Comparison of ENCODE assay signal across 18 cellular contexts in genomic region chr4:95540227-95540626, GRCh38. TPM values are rescaled to one million over a fixed set of nuclear protein-coding genes. Genes with fewer than 3 reads are reported as not detected.
A peak's percentile ranks its signal among the peaks of the same experiment; 100 is the strongest.
DNase-seq lines count a peak whose midpoint lies in the region; ATAC-seq and TF ChIP-seq lines count a peak whose summit lies in the region.
"Had no signal": no experiment of that assay in that cellular context is flagged by ENCODE, and none has a peak within 500 bp of the region (broad histone marks: within the 10 kb centered on the region; RNA-seq: fewer than 3 reads in every experiment).

No MANE protein-coding gene starts in this region.

- WGBS in mesenchymal stem cell: 0% methylated on average over 2 of the region's 3 CpGs
- 47 to 49% methylated on average over 3 of the region's 3 CpGs for WGBS in thyroid gland, 2 donors

- H3K9me3 ChIP-seq in mesenchymal stem cell (ENCODE audit: control insufficient read depth, low read length) (no peaks in the 10 kb centered on the region), thyroid gland (no peaks in the 10 kb centered on the region)

- H3K4ac ChIP-seq in mesenchymal stem cell (ENCODE audit: low read depth in 1 of 2, low read length in 2 of 2): no peak overlapping the region

- H3K4me1 ChIP-seq in mesenchymal stem cell (ENCODE audit: control insufficient read depth, insufficient read depth, low read depth, low read length) (no peaks in the 10 kb centered on the region), thyroid gland (peaks cover 39 to 42% of the 10 kb centered on the region in 2 donors)

- H3K27me3 ChIP-seq in mesenchymal stem cell (ENCODE audit: control insufficient read depth in 1 of 2, insufficient read depth in 1 of 2, low read length in 2 of 2) (peaks cover 0 to 10% of the 10 kb centered on the region in 2 experiments), thyroid gland (no peaks in the 10 kb centered on the region)

- H3K36me3 Mint-ChIP-seq in natural killer cell treated with Interleukin-12 subunit alpha and Interleukin-12 subunit beta and Interleukin-15 and Interleukin-18, amount 100 ng/mL, for 72 hours: no peaks in the 10 kb centered on the region
- H3K36me3 Mint-ChIP-seq: activated naive CD8-positive, alpha-beta T cell treated with anti-CD3 and anti-CD28 coated beads, Interleukin-2, amount 10 ng/mL, durations not matched to agents 7 days and 5 days; natural killer cell had no signal

- H3K36me3 ChIP-seq in mesenchymal stem cell (ENCODE audit: control insufficient read depth in 1 of 2, insufficient read depth in 2 of 2, low read depth in 1 of 2, low read length in 2 of 2) (no peaks in the 10 kb centered on the region), thyroid gland (no peaks in the 10 kb centered on the region)

- H2AFZ ChIP-seq in mesenchymal stem cell (ENCODE audit: low read depth, low read length): no peak overlapping the region

- ATAC-seq in SK-N-SH treated with all-trans-retinoic acid at 6 μM for 48 hours: peak; percentile 47
- ATAC-seq in natural killer cell treated with Interleukin-12 subunit alpha and Interleukin-12 subunit beta and Interleukin-15 and Interleukin-18, amount 100 ng/mL, for 72 hours: no peak
- no peak for ATAC-seq in stimulated activated naive CD8-positive, alpha-beta T cell treated with anti-CD3 and anti-CD28 coated beads, Interleukin-15, Interleukin-2, amounts not matched to agents 100 U/mL and 50 U/mL, for 24 hours
- ATAC-seq: esophagus mucosa, natural killer cell had no signal

- H2BK15ac ChIP-seq in mesenchymal stem cell (ENCODE audit: low read depth, poor library complexity, severe bottlenecking): no peak overlapping the region

- no peak overlapping the region for H3K14ac ChIP-seq in mesenchymal stem cell (ENCODE audit: low read length in 2 of 2)

- intact Hi-C loops in thyroid gland (cut with DNase I): no loop called here

- H4K8ac ChIP-seq in mesenchymal stem cell (ENCODE audit: low read length): no peak overlapping the region

- H3K4me2 ChIP-seq in mesenchymal stem cell (ENCODE audit: low read length, poor library complexity, severe bottlenecking): no peak overlapping the region

- H3K79me1 ChIP-seq in mesenchymal stem cell (replicated peaks; ENCODE audit: low read length, poor library complexity, severe bottlenecking): no peaks in the 10 kb centered on the region

- no peak overlapping the region for H3K18ac ChIP-seq in mesenchymal stem cell (ENCODE audit: low read depth in 1 of 2, low read length in 2 of 2)

- no peak overlapping the region for H2BK120ac ChIP-seq in mesenchymal stem cell (ENCODE audit: low read depth, low read length)

- H3K4me1 Mint-ChIP-seq in natural killer cell treated with Interleukin-12 subunit alpha and Interleukin-12 subunit beta and Interleukin-15 and Interleukin-18, amount 100 ng/mL, for 72 hours (ENCODE audit: low read depth in 2 of 2): no peaks in the 10 kb centered on the region
- H3K4me1 Mint-ChIP-seq: activated naive CD8-positive, alpha-beta T cell treated with anti-CD3 and anti-CD28 coated beads, Interleukin-2, amount 10 ng/mL, durations not matched to agents 7 days and 5 days; natural killer cell had no signal

- H3K4me3 ChIP-seq in fibroblast of the aortic adventitia (ENCODE audit: low read depth, low read length) (no peak overlapping the region), mesenchymal stem cell (ENCODE audit: insufficient read depth in 1 of 2, low read depth in 1 of 2, low read length in 2 of 2) (no peak overlapping the region), thyroid gland (replicated peaks in 1 of 3) (no peak overlapping the region)

- H3K27me3 Mint-ChIP-seq in natural killer cell treated with Interleukin-12 subunit alpha and Interleukin-12 subunit beta and Interleukin-15 and Interleukin-18, amount 100 ng/mL, for 72 hours: peaks cover 0 to 2% of the 10 kb centered on the region in 2 donors

- DNase-seq in fibroblast of the aortic adventitia (ENCODE audit: low read depth) (peak; percentile 24), mesenchymal stem cell (peak; percentile 76), thyroid gland (peak in 1 of 2 donors; percentile 40)
- DNase-seq in natural killer cell treated with Interleukin-12 subunit alpha and Interleukin-12 subunit beta and Interleukin-15 and Interleukin-18, amount 100 ng/mL, for 72 hours (ENCODE audit: low spot score): no peak
- no peak for DNase-seq in stimulated activated naive CD8-positive, alpha-beta T cell treated with anti-CD3 and anti-CD28 coated beads, Interleukin-15, Interleukin-2, amounts not matched to agents 100 U/mL and 50 U/mL, for 24 hours
- no peak for DNase-seq in stimulated activated CD8-positive, alpha-beta memory T cell treated with anti-CD3 and anti-CD28 coated beads, Interleukin-4, amount 100 ng/mL, for 48 hours
- DNase-seq: activated naive CD8-positive, alpha-beta T cell treated with anti-CD3 and anti-CD28 coated beads, Interleukin-2, amount 10 ng/mL, durations not matched to agents 7 days and 5 days; effector CD4-positive, alpha-beta T cell; mesendoderm; natural killer cell; NCI-H1105; NCI-H2081 treated with DMSO at 0.1 percent for 48 hours; RPMI8226; SW 1271 had no signal

- no peaks in the 10 kb centered on the region for H3K9me3 Mint-ChIP-seq in natural killer cell treated with Interleukin-12 subunit alpha and Interleukin-12 subunit beta and Interleukin-15 and Interleukin-18, amount 100 ng/mL, for 72 hours
- H3K9me3 Mint-ChIP-seq: activated naive CD8-positive, alpha-beta T cell treated with anti-CD3 and anti-CD28 coated beads, Interleukin-2, amount 10 ng/mL, durations not matched to agents 7 days and 5 days; activated T-helper 2 cell treated with anti-CD3 and anti-CD28 coated beads, Interferon-gamma antibody, Interleukin-2, Interleukin-4, amounts not matched to agents 10 μg/mL and 5 μg/mL and 100 μg/mL, durations not matched to agents 14 hours and 24 hours and 36 hours; natural killer cell had no signal

- TF ChIP-seq CTCF in fibroblast of the aortic adventitia (IDR thresholded peaks at IDR 0.05; ENCODE audit: insufficient read depth, low read length) (no peak), thyroid gland (IDR thresholded peaks at IDR 0.05) (no peak)

- no peak for TF ChIP-seq POLR2A in thyroid gland (IDR thresholded peaks at IDR 0.05)

- no peak overlapping the region for H4K91ac ChIP-seq in mesenchymal stem cell (ENCODE audit: low read length)

- H2BK5ac ChIP-seq in mesenchymal stem cell (ENCODE audit: low read depth, low read length, poor library complexity, severe bottlenecking): no peak overlapping the region

- H3K27ac ChIP-seq in mesenchymal stem cell (ENCODE audit: low read length, poor library complexity, severe bottlenecking) (no peak overlapping the region), thyroid gland (peak overlapping the region; percentile 89 to 99 (median 96))

- H3K9ac ChIP-seq in mesenchymal stem cell (ENCODE audit: low read length): no peak overlapping the region

- no peak overlapping the region for H3K4me3 Mint-ChIP-seq in natural killer cell treated with Interleukin-12 subunit alpha and Interleukin-12 subunit beta and Interleukin-15 and Interleukin-18, amount 100 ng/mL, for 72 hours
- H3K4me3 Mint-ChIP-seq: activated naive CD8-positive, alpha-beta T cell treated with anti-CD3 and anti-CD28 coated beads, Interleukin-2, amount 10 ng/mL, durations not matched to agents 7 days and 5 days; natural killer cell had no signal

- no peak overlapping the region for H2AK5ac ChIP-seq in mesenchymal stem cell (ENCODE audit: low read length, severe bottlenecking)

- no peak overlapping the region for H3K27ac Mint-ChIP-seq in natural killer cell treated with Interleukin-12 subunit alpha and Interleukin-12 subunit beta and Interleukin-15 and Interleukin-18, amount 100 ng/mL, for 72 hours
- H3K27ac Mint-ChIP-seq: activated naive CD8-positive, alpha-beta T cell treated with anti-CD3 and anti-CD28 coated beads, Interleukin-2, amount 10 ng/mL, durations not matched to agents 7 days and 5 days; activated T-helper 2 cell treated with anti-CD3 and anti-CD28 coated beads, Interferon-gamma antibody, Interleukin-2, Interleukin-4, amounts not matched to agents 10 μg/mL and 5 μg/mL and 100 μg/mL, durations not matched to agents 14 hours and 24 hours and 36 hours; natural killer cell had no signal

- H2BK12ac ChIP-seq in mesenchymal stem cell (ENCODE audit: low read length in 2 of 2): no peak overlapping the region

- H3K23ac ChIP-seq in mesenchymal stem cell (ENCODE audit: low read length in 2 of 2): no peak overlapping the region

TF ChIP-seq in SK-N-SH treated with all-trans-retinoic acid at 6 μM for 48 hours, 23 proteins besides CTCF, POLR2A, EP300 and RAD21 (continues in another document):
- peak; percentile 90; the same call in 1 of the 2 replicates for TF ChIP-seq ESRRG (CRISPR knock-in tag; IDR thresholded peaks at IDR 0.05)
- peak; percentile 93 for TF ChIP-seq ISL1 (CRISPR knock-in tag; IDR thresholded peaks at IDR 0.05)
- TF ChIP-seq POU6F1 (CRISPR knock-in tag; IDR thresholded peaks at IDR 0.05; ENCODE audit: borderline replicate concordance, low read depth): peak; percentile 28; the same call in 1 of the 2 replicates
- TF ChIP-seq ZNF8 (CRISPR knock-in tag; IDR thresholded peaks at IDR 0.05): no peak
- no peak for TF ChIP-seq PPARA (CRISPR knock-in tag; IDR thresholded peaks at IDR 0.05; ENCODE audit: borderline replicate concordance)
- TF ChIP-seq TOX (CRISPR knock-in tag; IDR thresholded peaks at IDR 0.05; ENCODE audit: borderline replicate concordance): 0 out of 2 replicates have a peak, but pooled peaks have one; percentile 20
- no peak for TF ChIP-seq GLIS3 (CRISPR knock-in tag; IDR thresholded peaks at IDR 0.05)

RNA-seq across cellular contexts. Expression of gene UNC5C, which starts 8.5 kb away (rescaled TPM):
- total RNA-seq in fibroblast of the aortic adventitia (ENCODE audit: low replicate concordance): 0.90 and 2.2 TPM in 2 replicates
- 14.9 TPM for polyA plus RNA-seq in mesenchymal stem cell (2013, experiment 1 of 2)
- 14.1 TPM for polyA plus RNA-seq in mesenchymal stem cell (2013, experiment 2 of 2)
- 10 to 100 TPM; 27.1 to 72.0 (median 59.0) TPM for total RNA-seq in thyroid gland
- total RNA-seq in natural killer cell treated with Interleukin-12 subunit alpha and Interleukin-12 subunit beta and Interleukin-15 and Interleukin-18, amount 100 ng/mL, for 72 hours: not detected
- total RNA-seq: activated naive CD8-positive, alpha-beta T cell treated with anti-CD3 and anti-CD28 coated beads, Interleukin-2, amount 10 ng/mL, durations not matched to agents 7 days and 5 days; bronchial epithelial cell; natural killer cell had no signal

Comparison
In these comparisons a context has a peak if more than half of its experiments do, and no peak if none do; other contexts are left out.
1. DNase-seq: peak in fibroblast of the aortic adventitia (single experiment) and mesenchymal stem cell (single experiment); none in natural killer cell treated with Interleukin-12 subunit alpha and Interleukin-12 subunit beta and Interleukin-15 and Interleukin-18, amount 100 ng/mL, for 72 hours (single experiment), stimulated activated naive CD8-positive, alpha-beta T cell treated with anti-CD3 and anti-CD28 coated beads, Interleukin-15, Interleukin-2, amounts not matched to agents 100 U/mL and 50 U/mL, for 24 hours (single experiment) and stimulated activated CD8-positive, alpha-beta memory T cell treated with anti-CD3 and anti-CD28 coated beads, Interleukin-4, amount 100 ng/mL, for 48 hours (single experiment).